ENCODE assay signal across 10 cellular contexts in the genomic region with DNA sequence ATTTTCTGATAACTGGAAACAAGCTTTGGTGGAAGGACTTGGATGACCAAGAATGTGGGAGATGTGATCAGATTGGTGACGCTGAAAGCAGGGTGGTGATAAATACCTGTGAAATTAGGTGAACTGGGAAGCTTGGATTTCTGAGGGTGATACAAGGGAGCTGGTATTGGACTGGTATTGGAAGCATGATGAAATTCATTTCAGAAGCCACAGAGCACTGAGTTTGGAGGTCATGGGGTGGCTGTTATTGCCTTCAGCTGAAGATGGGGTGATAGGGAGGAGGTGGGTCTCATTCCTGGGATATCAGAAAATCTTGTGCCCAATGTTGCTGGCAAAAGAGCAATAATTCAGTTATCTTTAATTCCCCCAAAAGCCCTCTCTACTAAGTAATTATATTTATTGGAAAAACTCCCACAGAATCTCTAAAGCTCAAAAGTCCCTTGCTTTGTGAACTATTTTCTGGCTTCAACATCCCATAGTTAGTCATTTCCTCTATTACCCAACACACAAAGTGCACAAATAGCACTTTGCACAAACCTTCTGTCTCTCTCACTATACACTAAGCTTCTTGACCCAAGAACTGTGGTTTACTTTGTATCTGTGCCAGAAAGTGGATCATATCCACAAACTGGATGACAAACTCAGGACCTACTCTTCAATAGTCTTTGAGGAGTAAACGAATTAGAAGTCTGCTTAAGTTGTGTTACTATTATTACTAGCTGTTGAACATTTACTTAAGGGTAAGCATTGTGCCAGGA. TPM values are rescaled to one million over a fixed set of nuclear protein-coding genes. Genes with fewer than 3 reads are reported as not detected.
DNase-seq lines count a peak whose midpoint lies in the region; ATAC-seq, FAIRE-seq and TF ChIP-seq lines count a peak whose summit lies in the region.
"Had no signal": no experiment of that assay in that cellular context is flagged by ENCODE, and none has a peak within 500 bp of the region (broad histone marks: within the 10 kb centered on the region; RNA-seq: fewer than 3 reads in every experiment).

No MANE protein-coding gene starts in this region.

- H3K27me3 ChIP-seq in endothelial cell of umbilical vein (ENCODE audit: control insufficient read depth in 2 of 2, insufficient read depth in 2 of 2, low read length in 2 of 2), result no peaks in the 10 kb centered on the region
- no peaks in the 10 kb centered on the region for H3K27me3 ChIP-seq in naive thymus-derived CD4-positive, alpha-beta T cell (ENCODE audit: control insufficient read depth in 2 of 2, insufficient read depth in 2 of 2, low read length in 2 of 2)
- H3K27me3 ChIP-seq: sigmoid colon had no signal

- no peaks in the 10 kb centered on the region for H3K9me1 ChIP-seq in endothelial cell of umbilical vein (replicated peaks; ENCODE audit: control insufficient read depth, extremely low read depth, insufficient read depth, low read length)

- H3K27me3 Mint-ChIP-seq in naive thymus-derived CD4-positive, alpha-beta T cell, result no peaks in the 10 kb centered on the region
- H3K27me3 Mint-ChIP-seq: central memory CD8-positive, alpha-beta T cell had no signal

- no peak overlapping the region for H2AFZ ChIP-seq in endothelial cell of umbilical vein (ENCODE audit: low read depth, low read length)

- H3K36me3 Mint-ChIP-seq in naive thymus-derived CD4-positive, alpha-beta T cell, result peaks cover 0 to 5% (median 0%) of the 10 kb centered on the region in 5 donors

- dilution Hi-C loops in endothelial cell of umbilical vein (cut with MboI; ENCODE audit: extremely low pct_ligation_motif_present, low sequenced_read_pairs), result no loop called here

- no peaks in the 10 kb centered on the region for H4K20me1 ChIP-seq in endothelial cell of umbilical vein (replicated peaks; ENCODE audit: control insufficient read depth, extremely low read depth, insufficient read depth, low read length)

- POLR2A ChIA-PET in endothelial cell of umbilical vein (lab: Charles Lee), result interaction anchor here (0.7 kb wide), 1 partner anchor 94 kb away, joined by 3 read pairs; no protein-coding TSS in a partner anchor
- POLR2A ChIA-PET in naive thymus-derived CD4-positive, alpha-beta T cell (lab: Charles Lee), result interaction anchor here (0.9 to 1.3 kb wide), 3 partner anchors 8 to 122 kb away, joined by 3 to 4 read pairs (median 3); no protein-coding TSS in a partner anchor

- H3K27ac Mint-ChIP-seq in naive thymus-derived CD4-positive, alpha-beta T cell, result no peak overlapping the region

- CTCF ChIA-PET in endothelial cell of umbilical vein (lab: Charles Lee), result interaction anchor here (0.6 to 3.4 kb wide), 19 partner anchors 9 to 600 kb away, joined by 3 to 18 read pairs (median 5); no protein-coding TSS in a partner anchor
- CTCF ChIA-PET in naive thymus-derived CD4-positive, alpha-beta T cell (lab: Charles Lee), result interaction anchor here (1.0 to 1.1 kb wide), 2 partner anchors 128 to 287 kb away, joined by 3 to 4 read pairs; no protein-coding TSS in a partner anchor

- peak overlapping the region; percentile 28 for H3K4me2 ChIP-seq in endothelial cell of umbilical vein (ENCODE audit: insufficient read depth, low read length)

- peak overlapping the region; percentile 19 for H3K9ac ChIP-seq in endothelial cell of umbilical vein (replicated peaks; ENCODE audit: extremely low read depth, insufficient read depth, low read length)

- H3K4me3 Mint-ChIP-seq in naive thymus-derived CD4-positive, alpha-beta T cell, result no peak overlapping the region
- H3K4me3 Mint-ChIP-seq: central memory CD8-positive, alpha-beta T cell had no signal

- no peak overlapping the region for H3K4me3 ChIP-seq in endothelial cell of umbilical vein (replicated peaks in 1 of 3; ENCODE audit: insufficient read depth in 1 of 3, low read depth in 1 of 3, low read length in 3 of 3)
- no peak overlapping the region for H3K4me3 ChIP-seq in naive thymus-derived CD4-positive, alpha-beta T cell (ENCODE audit: low read length)
- H3K4me3 ChIP-seq: sigmoid colon had no signal

- no peak for TF ChIP-seq CTCF in endothelial cell of umbilical vein (IDR thresholded peaks at IDR 0.05; ENCODE audit: extremely low read depth in 1 of 2, insufficient read depth in 1 of 2, low read depth in 1 of 2, low read length in 2 of 2)

- intact Hi-C loops in endothelial cell of umbilical vein (cut with micrococcal nuclease), result loop anchor here (1.0 to 10.0 kb wide), 8 partner anchors 53 to 910 kb away; partner anchors contain the start of gene ARSJ
- intact Hi-C loops in naive thymus-derived CD4-positive, alpha-beta T cell (cut with micrococcal nuclease), result loop anchor here (5.0 kb wide), 5 partner anchors 118 to 398 kb away; no protein-coding TSS in a partner anchor

- H3K36me3 ChIP-seq in endothelial cell of umbilical vein (ENCODE audit: control insufficient read depth in 2 of 2, extremely low read depth in 1 of 2, insufficient read depth in 2 of 2, low read length in 2 of 2), result no peaks in the 10 kb centered on the region
- no peaks in the 10 kb centered on the region for H3K36me3 ChIP-seq in naive thymus-derived CD4-positive, alpha-beta T cell (ENCODE audit: control insufficient read depth in 2 of 3, insufficient read depth in 3 of 3, low read length in 3 of 3)
- H3K36me3 ChIP-seq: sigmoid colon had no signal

- peak; percentile 81 for FAIRE-seq in endothelial cell of umbilical vein (lab: Jason Lieb, UNC)

- H3K4me1 Mint-ChIP-seq in naive thymus-derived CD4-positive, alpha-beta T cell, result peaks cover 5 to 24% (median 12%) of the 10 kb centered on the region in 7 donors
- H3K4me1 Mint-ChIP-seq: central memory CD8-positive, alpha-beta T cell had no signal

- peaks cover 19% of the 10 kb centered on the region for H3K4me1 ChIP-seq in endothelial cell of umbilical vein (ENCODE audit: control insufficient read depth, extremely low read depth, insufficient read depth, low read length)
- no peaks in the 10 kb centered on the region for H3K4me1 ChIP-seq in naive thymus-derived CD4-positive, alpha-beta T cell (ENCODE audit: control insufficient read depth in 2 of 2, insufficient read depth in 2 of 2, low read length in 2 of 2)

- no TSS peak for BruUV-seq in endothelial cell of umbilical vein (replicated peaks; lab: Mats Ljungman, UMichigan)

- no peaks in the 10 kb centered on the region for H3K79me2 ChIP-seq in endothelial cell of umbilical vein (ENCODE audit: control insufficient read depth, insufficient read depth, low read length)

- ATAC-seq in naive thymus-derived CD4-positive, alpha-beta T cell, result peak; percentile 65
- ATAC-seq in GM18502 (IDR thresholded peaks at IDR 0.05; ENCODE audit: poor library complexity, unreplicated experiment) (no peak), HG03521 (IDR thresholded peaks at IDR 0.05; ENCODE audit: unreplicated experiment) (no peak), GM18870 (IDR thresholded peaks at IDR 0.05; ENCODE audit: unreplicated experiment) (no peak)

- no peaks in the 10 kb centered on the region for H3K9me3 ChIP-seq in endothelial cell of umbilical vein (replicated peaks; ENCODE audit: control insufficient read depth, insufficient read depth, low read length)
- H3K9me3 ChIP-seq in naive thymus-derived CD4-positive, alpha-beta T cell (ENCODE audit: control insufficient read depth in 2 of 3, low read length in 3 of 3), result no peaks in the 10 kb centered on the region
- H3K9me3 ChIP-seq: sigmoid colon had no signal

- peak overlapping the region; percentile 41 for H3K27ac ChIP-seq in endothelial cell of umbilical vein (ENCODE audit: insufficient read depth, low read depth, low read length)
- no peak overlapping the region for H3K27ac ChIP-seq in naive thymus-derived CD4-positive, alpha-beta T cell (ENCODE audit: low read depth, low read length)

- DNase-seq in Daoy (ENCODE audit: low read depth) (peak; percentile 75), NOMO-1 (lab: John Stamatoyannopoulos, UW; ENCODE audit: unreplicated experiment in 2 of 2) (peak; percentile 75 to 79), endothelial cell of umbilical vein (ENCODE audit: low read depth, low spot score) (peak; percentile 96)
- DNase-seq in naive thymus-derived CD4-positive, alpha-beta T cell, result no peak
- no peak for DNase-seq in activated CD4-positive, alpha-beta T cell treated with anti-CD3 and anti-CD28 coated beads for 48 hours
- DNase-seq: sigmoid colon had no signal

- no peak for TF ChIP-seq POLR2A in endothelial cell of umbilical vein (IDR thresholded peaks at IDR 0.05; ENCODE audit: low read depth, low read length)

- peaks cover 0 to 8% (median 0%) of the 10 kb centered on the region in 11 donors for H3K9me3 Mint-ChIP-seq in naive thymus-derived CD4-positive, alpha-beta T cell
- H3K9me3 Mint-ChIP-seq: central memory CD8-positive, alpha-beta T cell had no signal

TF ChIP-seq in endothelial cell of umbilical vein, 7 proteins besides CTCF, POLR2A, EP300 and RAD21:
- TF ChIP-seq GATA2 (IDR thresholded peaks at IDR 0.05; ENCODE audit: insufficient read depth, insufficient read length, low read depth, low read length) (no peak), FOS (IDR thresholded peaks at IDR 0.05; ENCODE audit: borderline replicate concordance, insufficient read depth, low read length) (peak; percentile 88), POLR2AphosphoS5 (IDR thresholded peaks at IDR 0.05; ENCODE audit: insufficient read depth, low read depth, low read length) (peak; percentile 86), EZH2 (IDR thresholded peaks at IDR 0.05; ENCODE audit: borderline replicate concordance, low read depth, low read length, severe bottlenecking) (no peak), MYC (IDR thresholded peaks at IDR 0.05; ENCODE audit: low read depth, low read length) (no peak), JUN (IDR thresholded peaks at IDR 0.05; ENCODE audit: borderline replicate concordance, insufficient read depth, insufficient read length, low read depth) (peak; percentile 83), MAX (IDR thresholded peaks at IDR 0.05; ENCODE audit: insufficient read depth, insufficient read length) (no peak)

RNA-seq across cellular contexts. Expression of gene CAMK2D, which starts 23.1 kb away (rescaled TPM):
- 7.9 and 9.3 TPM in 2 replicates for total RNA-seq in Daoy (2014; rRNA removed; shearing (Covaris generic))
- total RNA-seq in endothelial cell of umbilical vein, result 23.0 and 30.7 TPM in 2 replicates
- polyA plus RNA-seq in endothelial cell of umbilical vein, result 9.3 and 10.4 TPM in 2 replicates
- 8.1 and 9.7 TPM in 2 replicates for polyA plus RNA-seq in endothelial cell of umbilical vein (2011; cell fraction: cytosol; rRNA removed)
- 15.9 and 17.2 TPM in 2 replicates for polyA plus RNA-seq in endothelial cell of umbilical vein (2011; cell fraction: nucleus; rRNA removed)
- polyA plus RNA-seq in endothelial cell of umbilical vein (2012), result 23.4 and 31.3 TPM in 2 replicates
- 35.6 and 36.0 TPM in 2 replicates for polyA minus RNA-seq in endothelial cell of umbilical vein
- polyA minus RNA-seq in endothelial cell of umbilical vein (2011; cell fraction: cytosol; rRNA and poly(A)+ RNA removed), result 2.0 TPM
- 65.3 and 124 TPM in 2 replicates for polyA minus RNA-seq in endothelial cell of umbilical vein (2011; cell fraction: nucleus; rRNA and poly(A)+ RNA removed)
- total RNA-seq in naive thymus-derived CD4-positive, alpha-beta T cell, result 10 to 100 TPM; 35.8 to 41.2 (median 40.0) TPM
- 10 to 100 TPM; 13.5 to 13.8 TPM for polyA plus RNA-seq in naive thymus-derived CD4-positive, alpha-beta T cell

Comparison
In these comparisons a context has a peak if more than half of its experiments do, and no peak if none do; other contexts are left out.
1. DNase-seq: peak in Daoy (single experiment), NOMO-1 (2 of 2) and endothelial cell of umbilical vein (single experiment); none in naive thymus-derived CD4-positive, alpha-beta T cell (0 of 9) and activated CD4-positive, alpha-beta T cell treated with anti-CD3 and anti-CD28 coated beads for 48 hours (single experiment).